14 cellular contexts compared by ENCODE assay signal in the genomic region with DNA sequence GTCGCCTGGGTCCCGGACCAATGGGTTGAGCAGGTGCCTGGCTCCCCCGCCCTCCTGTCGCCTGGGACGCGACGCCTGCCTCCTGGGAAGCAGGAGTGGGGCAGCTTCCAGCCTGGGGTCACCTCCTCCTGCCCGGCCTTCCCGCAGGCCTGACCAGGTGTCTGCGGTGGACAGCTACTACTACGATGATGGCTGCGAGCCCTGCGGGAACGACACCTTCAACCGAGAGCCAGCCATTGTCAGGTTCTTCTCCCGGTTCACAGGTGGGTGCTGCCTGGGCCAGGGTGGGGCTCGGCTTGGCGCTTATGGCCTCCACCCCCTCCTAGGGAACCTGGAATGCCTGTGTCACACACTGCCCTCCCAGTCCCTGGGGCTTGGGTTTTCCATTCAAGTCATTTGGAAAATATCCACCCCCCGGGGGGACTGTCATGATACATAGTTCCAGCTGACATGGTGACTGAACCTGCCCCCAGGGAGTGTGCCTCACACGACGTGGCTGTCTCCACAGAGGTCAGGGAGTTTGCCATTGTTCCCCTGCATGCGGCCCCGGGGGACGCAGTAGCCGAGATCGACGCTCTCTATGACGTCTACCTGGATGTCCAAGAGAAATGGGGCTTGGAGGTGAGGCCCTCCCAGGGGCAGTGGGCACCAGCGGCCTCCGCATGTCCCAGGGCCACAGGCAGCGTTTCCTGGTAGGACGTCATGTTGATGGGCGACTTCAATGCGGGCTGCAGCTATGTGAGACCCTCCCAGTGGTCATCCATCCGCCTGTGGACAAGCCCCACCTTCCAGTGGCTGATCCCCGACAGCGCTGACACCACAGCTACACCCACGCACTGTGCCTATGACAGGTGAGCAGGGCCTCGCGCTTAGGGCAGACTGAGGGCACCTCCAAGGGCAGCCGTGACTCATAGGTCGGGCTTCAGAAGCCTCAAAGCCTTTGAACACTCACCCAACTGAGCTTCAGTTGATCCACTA. TPM values are rescaled to one million over a fixed set of nuclear protein-coding genes. Genes with fewer than 3 reads are reported as not detected.
A peak's percentile ranks its signal among the peaks of the same experiment; 100 is the strongest.
DNase-seq lines count a peak whose midpoint lies in the region; ATAC-seq and TF ChIP-seq lines count a peak whose summit lies in the region.
"Had no signal": no experiment of that assay in that cellular context is flagged by ENCODE, and none has a peak within 500 bp of the region (broad histone marks: within the 10 kb centered on the region; RNA-seq: fewer than 3 reads in every experiment).

No MANE protein-coding gene starts in this region.

- TF ChIP-seq CTCF in right atrium auricular region (IDR thresholded peaks at IDR 0.05) (no peak), upper lobe of right lung (IDR thresholded peaks at IDR 0.05) (no peak), WERI-Rb-1 (IDR thresholded peaks at IDR 0.05; ENCODE audit: low read depth, low read length) (no peak)

- H2AK5ac ChIP-seq in neuronal stem cell (ENCODE audit: low read depth, low read length) = no peak overlapping the region

- H3K9me3 ChIP-seq in right atrium auricular region (no peaks in the 10 kb centered on the region), neuronal stem cell (replicated peaks in 1 of 2; ENCODE audit: control insufficient read depth in 2 of 2, insufficient read depth in 1 of 2, low read depth in 1 of 2, low read length in 2 of 2) (no peaks in the 10 kb centered on the region), upper lobe of right lung (no peaks in the 10 kb centered on the region), WERI-Rb-1 (ENCODE audit: severe bottlenecking) (no peaks in the 10 kb centered on the region)
- H3K9me3 ChIP-seq: BLaER1, breast epithelium, uterus had no signal

- peaks cover 6% of the 10 kb centered on the region for H3K36me3 Mint-ChIP-seq in activated naive CD8-positive, alpha-beta T cell

- DNase-seq in Right ventricle myocardium superior (peak; percentile 30), right atrium auricular region (ENCODE audit: low spot score) (no peak), neuronal stem cell (ENCODE audit: low spot score) (no peak), upper lobe of right lung (peak; percentile 43), GM19238 (ENCODE audit: insufficient read length, low spot score) (no peak), NCI-H2227 treated with DMSO at 0.1 percent for 48 hours (lab: John Stamatoyannopoulos, UW) (no peak), WERI-Rb-1 (no peak)
- DNase-seq: GF-D8, NCI-H1694 had no signal

- H4K91ac ChIP-seq in neuronal stem cell (ENCODE audit: low read depth, low read length, poor library complexity) = no peak overlapping the region

- no peak overlapping the region for H3K18ac ChIP-seq in neuronal stem cell (ENCODE audit: low read length)

- no peak overlapping the region for H4K8ac ChIP-seq in neuronal stem cell (ENCODE audit: low read depth, low read length)

- H3K4me1 ChIP-seq in right atrium auricular region (peaks cover 0 to 9% of the 10 kb centered on the region in 2 donors), neuronal stem cell (ENCODE audit: control insufficient read depth in 2 of 2, insufficient read depth in 1 of 2, low read depth in 1 of 2, low read length in 2 of 2) (peaks cover 0 to 1% of the 10 kb centered on the region in 2 donors), upper lobe of right lung (no peaks in the 10 kb centered on the region)
- H3K4me1 ChIP-seq: breast epithelium, parathyroid adenoma, uterus had no signal

- intact Hi-C loops in Right ventricle myocardium superior (cut with DNase I) (no loop called here), upper lobe of right lung (cut with DNase I) (no loop called here)

- peaks cover 47% of the 10 kb centered on the region for H3K36me3 ChIP-seq in right atrium auricular region
- peaks cover 47 to 94% of the 10 kb centered on the region in 2 donors for H3K36me3 ChIP-seq in neuronal stem cell (replicated peaks in 1 of 2; ENCODE audit: control insufficient read depth in 2 of 2, insufficient read depth in 2 of 2, low read length in 2 of 2)
- peaks cover 57% of the 10 kb centered on the region for H3K36me3 ChIP-seq in upper lobe of right lung
- peaks cover 78% of the 10 kb centered on the region for H3K36me3 ChIP-seq in WERI-Rb-1
- H3K36me3 ChIP-seq: uterus had no signal

- no CpG with 5 or more reads among the region's 42 CpGs for WGBS in neuronal stem cell (ENCODE audit: extremely low coverage in 2 of 2, insufficient read length in 2 of 2, insufficient replicate concordance in 1 of 2), 2 donors

- H3K9me3 Mint-ChIP-seq in activated naive CD8-positive, alpha-beta T cell (ENCODE audit: low read depth) = no peaks in the 10 kb centered on the region

- no peak overlapping the region for H2BK15ac ChIP-seq in neuronal stem cell (ENCODE audit: low read length)

- H3K79me1 ChIP-seq in neuronal stem cell (ENCODE audit: low read depth, low read length) = peaks cover 1% of the 10 kb centered on the region

- H3K4me3 Mint-ChIP-seq in activated naive CD8-positive, alpha-beta T cell = no peak overlapping the region

- no peak overlapping the region for H2AFZ ChIP-seq in neuronal stem cell (ENCODE audit: low read length)
- H2AFZ ChIP-seq: parathyroid adenoma had no signal

- H3K27me3 ChIP-seq in right atrium auricular region (no peaks in the 10 kb centered on the region), neuronal stem cell (ENCODE audit: control insufficient read depth in 3 of 3, insufficient read depth in 3 of 3, low read depth in 1 of 3, low read length in 3 of 3) (no peaks in the 10 kb centered on the region), upper lobe of right lung (no peaks in the 10 kb centered on the region), WERI-Rb-1 (ENCODE audit: insufficient read depth, low read depth, severe bottlenecking) (no peaks in the 10 kb centered on the region)
- H3K27me3 ChIP-seq: BLaER1, breast epithelium, uterus had no signal

- H3K9ac ChIP-seq in neuronal stem cell (ENCODE audit: low read depth, low read length, poor library complexity) = no peak overlapping the region
- H3K9ac ChIP-seq: BLaER1, parathyroid adenoma had no signal

- no peak overlapping the region for H3K14ac ChIP-seq in neuronal stem cell (ENCODE audit: low read length)

- H3K4me3 ChIP-seq in right atrium auricular region (no peak overlapping the region), neuronal stem cell (ENCODE audit: low read length in 2 of 2) (no peak overlapping the region), upper lobe of right lung (no peak overlapping the region), WERI-Rb-1 (ENCODE audit: low read depth, low read length) (no peak overlapping the region)
- H3K4me3 ChIP-seq: BLaER1, breast epithelium, uterus had no signal

- H3K4me2 ChIP-seq in neuronal stem cell (ENCODE audit: insufficient read depth, low read length, poor library complexity, severe bottlenecking) = no peak overlapping the region
- H3K4me2 ChIP-seq: BLaER1 had no signal

- H3K23ac ChIP-seq in neuronal stem cell (ENCODE audit: low read depth, low read length, poor library complexity) = peak overlapping the region; percentile 16

- H2BK5ac ChIP-seq in neuronal stem cell (ENCODE audit: low read length) = no peak overlapping the region

- H2BK120ac ChIP-seq in neuronal stem cell (ENCODE audit: low read depth, low read length) = no peak overlapping the region

- ATAC-seq in Right ventricle myocardium superior (ENCODE audit: poor library complexity) (no peak), upper lobe of right lung (no peak)

- H2BK12ac ChIP-seq in neuronal stem cell (ENCODE audit: low read length) = no peak overlapping the region

- H3K27ac ChIP-seq in right atrium auricular region (no peak overlapping the region), neuronal stem cell (replicated peaks; ENCODE audit: low read length) (no peak overlapping the region), upper lobe of right lung (no peak overlapping the region), WERI-Rb-1 (no peak overlapping the region)
- H3K27ac ChIP-seq: BLaER1, breast epithelium, parathyroid adenoma, uterus had no signal

- no peaks in the 10 kb centered on the region for H3K27me3 Mint-ChIP-seq in activated naive CD8-positive, alpha-beta T cell

- no peak overlapping the region for H3K4ac ChIP-seq in neuronal stem cell (ENCODE audit: low read length)

- H3K4me1 Mint-ChIP-seq in activated naive CD8-positive, alpha-beta T cell (ENCODE audit: low read depth) = peaks cover 9% of the 10 kb centered on the region

- H3K27ac Mint-ChIP-seq in activated naive CD8-positive, alpha-beta T cell = peak overlapping the region; percentile 51

RNA-seq across cellular contexts. Expression of a gene that starts 2.3 kb away (rescaled TPM):
- total RNA-seq in Right ventricle myocardium superior = 8.1 TPM
- total RNA-seq in right atrium auricular region = 1 to 10 TPM; 2.7 to 6.7 TPM
- 13.3 TPM for polyA plus RNA-seq in neuronal stem cell (2013, experiment 1 of 2)
- 13.3 TPM for polyA plus RNA-seq in neuronal stem cell (2013, experiment 2 of 2)
- total RNA-seq in upper lobe of right lung = 18.4 TPM

RNA-seq across cellular contexts. Expression of a gene that starts 45.4 kb away (rescaled TPM):
- 3.2 TPM for total RNA-seq in Right ventricle myocardium superior
- 1 to 10 TPM; 1.9 to 2.4 TPM for total RNA-seq in right atrium auricular region
- 5.9 TPM for polyA plus RNA-seq in neuronal stem cell (2013, experiment 1 of 2)
- 5.9 TPM for polyA plus RNA-seq in neuronal stem cell (2013, experiment 2 of 2)
- 5.1 TPM for total RNA-seq in upper lobe of right lung

Comparison
In these comparisons a context has a peak if more than half of its experiments do, and no peak if none do; other contexts are left out.
1. DNase-seq: peak in Right ventricle myocardium superior (single experiment) and upper lobe of right lung (single experiment); none in right atrium auricular region (single experiment), neuronal stem cell (single experiment), GM19238 (single experiment), NCI-H2227 treated with DMSO at 0.1 percent for 48 hours (single experiment) and WERI-Rb-1 (single experiment).